ENCODE assay signal across 1 cellular context in genomic region chr1:46179138-46180081, GRCh38.
A peak's percentile ranks its signal among the peaks of the same experiment; 100 is the strongest.
TF ChIP-seq lines count a peak whose summit lies in the region.

No MANE protein-coding gene starts in this region.

TF ChIP-seq in HEK293, 187 proteins besides CTCF, POLR2A, EP300 and RAD21 (continued from another document):
- TF ChIP-seq REST (tag by site-specific recombination; IDR thresholded peaks at IDR 0.05) (no peak), ZNF670 (tag by site-specific recombination; IDR thresholded peaks at IDR 0.05; ENCODE audit: low read depth) (no peak), ZNF335 (tag by site-specific recombination; conservative IDR thresholded peaks at IDR 0.05) (peak; percentile 39; the same call in 1 of the 2 replicates), ZBTB17 (tag by site-specific recombination; IDR thresholded peaks at IDR 0.05) (peak; percentile 99), ZNF558 (tag by site-specific recombination; IDR thresholded peaks at IDR 0.05) (no peak), ZNF654 (tag by site-specific recombination; IDR thresholded peaks at IDR 0.05; ENCODE audit: low read depth) (peak; percentile 100), KLF7 (tag by site-specific recombination; IDR thresholded peaks at IDR 0.05; ENCODE audit: borderline replicate concordance) (peak; percentile 38; the same call in 1 of the 2 replicates), ZNF23 (tag by site-specific recombination; IDR thresholded peaks at IDR 0.05; ENCODE audit: borderline replicate concordance) (no peak), ZBTB7A (tag by site-specific recombination; IDR thresholded peaks at IDR 0.05; ENCODE audit: low read depth) (peak; percentile 71; the same call in 1 of the 2 replicates)
- TF ChIP-seq, protein P1, sequence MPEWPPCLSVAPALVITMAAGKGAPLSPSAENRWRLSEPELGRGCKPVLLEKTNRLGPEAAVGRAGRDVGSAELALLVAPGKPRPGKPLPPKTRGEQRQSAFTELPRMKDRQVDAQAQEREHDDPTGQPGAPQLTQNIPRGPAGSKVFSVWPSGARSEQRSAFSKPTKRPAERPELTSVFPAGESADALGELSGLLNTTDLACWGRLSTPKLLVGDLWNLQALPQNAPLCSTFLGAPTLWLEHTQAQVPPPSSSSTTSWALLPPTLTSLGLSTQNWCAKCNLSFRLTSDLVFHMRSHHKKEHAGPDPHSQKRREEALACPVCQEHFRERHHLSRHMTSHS (tag by site-specific recombination; IDR thresholded peaks at IDR 0.05), result no peak
- TF ChIP-seq, protein P2, sequence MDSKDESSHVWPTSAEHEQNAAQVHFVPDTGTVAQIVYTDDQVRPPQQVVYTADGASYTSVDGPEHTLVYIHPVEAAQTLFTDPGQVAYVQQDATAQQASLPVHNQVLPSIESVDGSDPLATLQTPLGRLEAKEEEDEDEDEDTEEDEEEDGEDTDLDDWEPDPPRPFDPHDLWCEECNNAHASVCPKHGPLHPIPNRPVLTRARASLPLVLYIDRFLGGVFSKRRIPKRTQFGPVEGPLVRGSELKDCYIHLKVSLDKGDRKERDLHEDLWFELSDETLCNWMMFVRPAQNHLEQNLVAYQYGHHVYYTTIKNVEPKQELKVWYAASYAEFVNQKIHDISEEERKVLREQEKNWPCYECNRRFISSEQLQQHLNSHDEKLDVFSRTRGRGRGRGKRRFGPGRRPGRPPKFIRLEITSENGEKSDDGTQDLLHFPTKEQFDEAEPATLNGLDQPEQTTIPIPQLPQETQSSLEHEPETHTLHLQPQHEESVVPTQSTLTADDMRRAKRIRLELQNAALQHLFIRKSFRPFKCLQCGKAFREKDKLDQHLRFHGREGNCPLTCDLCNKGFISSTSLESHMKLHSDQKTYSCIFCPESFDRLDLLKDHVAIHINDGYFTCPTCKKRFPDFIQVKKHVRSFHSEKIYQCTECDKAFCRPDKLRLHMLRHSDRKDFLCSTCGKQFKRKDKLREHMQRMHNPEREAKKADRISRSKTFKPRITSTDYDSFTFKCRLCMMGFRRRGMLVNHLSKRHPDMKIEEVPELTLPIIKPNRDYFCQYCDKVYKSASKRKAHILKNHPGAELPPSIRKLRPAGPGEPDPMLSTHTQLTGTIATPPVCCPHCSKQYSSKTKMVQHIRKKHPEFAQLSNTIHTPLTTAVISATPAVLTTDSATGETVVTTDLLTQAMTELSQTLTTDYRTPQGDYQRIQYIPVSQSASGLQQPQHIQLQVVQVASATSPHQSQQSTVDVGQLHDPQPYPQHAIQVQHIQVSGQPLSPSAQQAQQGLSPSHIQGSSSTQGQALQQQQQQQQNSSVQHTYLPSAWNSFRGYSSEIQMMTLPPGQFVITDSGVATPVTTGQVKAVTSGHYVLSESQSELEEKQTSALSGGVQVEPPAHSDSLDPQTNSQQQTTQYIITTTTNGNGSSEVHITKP (tag by site-specific recombination; IDR thresholded peaks at IDR 0.05), result peak; percentile 42
